ENCODE assay signal across 2 cellular contexts in the genomic region with DNA sequence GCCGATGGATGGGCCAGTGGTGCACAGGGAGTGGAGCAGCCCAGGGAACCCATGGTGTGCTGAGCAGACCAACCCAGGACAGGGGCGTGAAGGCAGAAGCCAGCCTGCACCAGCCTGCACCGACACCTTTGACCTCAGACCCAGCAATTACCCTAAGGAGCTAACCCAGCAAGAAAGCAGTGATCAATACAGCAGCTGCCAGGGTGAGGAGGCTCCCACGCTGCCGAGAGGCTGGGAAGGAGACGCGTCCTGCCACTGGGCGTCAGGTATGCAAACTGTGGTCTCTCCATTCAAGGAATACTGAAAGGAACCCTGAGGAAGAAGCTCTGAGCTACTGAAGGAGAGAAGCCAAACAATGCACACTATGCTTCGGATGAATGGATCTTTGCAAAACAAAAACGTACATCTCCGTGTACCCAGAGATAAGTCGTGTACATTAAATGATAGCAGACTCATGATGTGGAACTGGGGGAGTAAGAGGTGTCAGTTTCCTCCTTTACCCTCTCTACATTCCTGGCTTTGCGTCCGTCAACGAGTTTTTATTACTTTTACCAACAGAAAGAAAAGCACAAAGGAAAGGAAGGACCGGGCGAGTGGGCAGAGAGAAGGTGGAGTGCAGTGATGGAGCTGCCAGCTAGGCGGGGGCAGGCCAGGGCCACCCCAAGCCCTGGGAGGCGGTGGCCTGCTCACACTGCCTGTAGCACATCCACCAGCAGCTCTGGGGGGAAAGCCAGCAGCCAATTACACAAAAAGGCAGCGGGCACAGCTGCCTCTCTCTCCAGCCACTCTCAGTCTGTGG.
TF ChIP-seq lines count a peak whose summit lies in the region.

No MANE protein-coding gene starts in this region.

TF ChIP-seq in HEK293, 187 proteins besides CTCF, POLR2A, EP300 and RAD21:
- no peak for TF ChIP-seq ZNF610 (tag by site-specific recombination; IDR thresholded peaks at IDR 0.05; ENCODE audit: borderline replicate concordance)
- no peak for TF ChIP-seq ZNF155 (tag by site-specific recombination; IDR thresholded peaks at IDR 0.05)
- TF ChIP-seq GLIS1 (tag by site-specific recombination; IDR thresholded peaks at IDR 0.05): peak; percentile 29
- no peak for TF ChIP-seq ZNF24 (tag by site-specific recombination; IDR thresholded peaks at IDR 0.05)
- no peak for TF ChIP-seq ZBTB8A (tag by site-specific recombination; IDR thresholded peaks at IDR 0.05)
- TF ChIP-seq, protein P1, sequence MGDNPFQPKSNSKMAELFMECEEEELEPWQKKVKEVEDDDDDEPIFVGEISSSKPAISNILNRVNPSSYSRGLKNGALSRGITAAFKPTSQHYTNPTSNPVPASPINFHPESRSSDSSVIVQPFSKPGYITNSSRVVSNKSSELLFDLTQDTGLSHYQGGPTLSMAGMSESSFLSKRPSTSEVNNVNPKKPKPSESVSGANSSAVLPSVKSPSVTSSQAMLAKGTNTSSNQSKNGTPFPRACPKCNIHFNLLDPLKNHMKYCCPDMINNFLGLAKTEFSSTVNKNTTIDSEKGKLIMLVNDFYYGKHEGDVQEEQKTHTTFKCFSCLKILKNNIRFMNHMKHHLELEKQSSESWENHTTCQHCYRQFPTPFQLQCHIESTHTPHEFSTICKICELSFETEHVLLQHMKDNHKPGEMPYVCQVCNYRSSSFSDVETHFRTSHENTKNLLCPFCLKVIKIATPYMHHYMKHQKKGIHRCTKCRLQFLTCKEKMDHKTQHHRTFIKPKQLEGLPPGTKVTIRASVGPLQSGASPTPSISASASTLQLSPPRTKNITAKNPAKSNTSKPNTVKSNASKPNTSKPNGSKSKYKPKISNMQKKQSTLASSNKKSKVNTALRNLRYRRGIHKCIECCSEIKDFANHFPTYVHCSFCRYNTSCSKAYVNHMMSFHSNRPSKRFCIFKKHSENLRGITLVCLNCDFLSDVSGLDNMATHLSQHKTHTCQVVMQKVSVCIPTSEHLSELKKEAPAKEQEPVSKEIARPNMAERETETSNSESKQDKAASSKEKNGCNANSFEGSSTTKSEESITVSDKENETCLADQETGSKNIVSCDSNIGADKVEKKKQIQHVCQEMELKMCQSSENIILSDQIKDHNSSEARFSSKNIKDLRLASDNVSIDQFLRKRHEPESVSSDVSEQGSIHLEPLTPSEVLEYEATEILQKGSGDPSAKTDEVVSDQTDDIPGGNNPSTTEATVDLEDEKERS (tag by site-specific recombination; IDR thresholded peaks at IDR 0.05): no peak
- no peak for TF ChIP-seq ZNF302 (tag by site-specific recombination; IDR thresholded peaks at IDR 0.05; ENCODE audit: low read depth)
- TF ChIP-seq ZNF792 (tag by site-specific recombination; IDR thresholded peaks at IDR 0.05): no peak

TF ChIP-seq in H1, 55 proteins besides CTCF, POLR2A, EP300 and RAD21:
- no peak for TF ChIP-seq EZH2 (IDR thresholded peaks at IDR 0.05; ENCODE audit: low read depth, low read length, severe bottlenecking)
TF ChIP-seq in H1: peak in this region for 0.
